Comparison of ENCODE assay signal across 8 cellular contexts in the genomic region with DNA sequence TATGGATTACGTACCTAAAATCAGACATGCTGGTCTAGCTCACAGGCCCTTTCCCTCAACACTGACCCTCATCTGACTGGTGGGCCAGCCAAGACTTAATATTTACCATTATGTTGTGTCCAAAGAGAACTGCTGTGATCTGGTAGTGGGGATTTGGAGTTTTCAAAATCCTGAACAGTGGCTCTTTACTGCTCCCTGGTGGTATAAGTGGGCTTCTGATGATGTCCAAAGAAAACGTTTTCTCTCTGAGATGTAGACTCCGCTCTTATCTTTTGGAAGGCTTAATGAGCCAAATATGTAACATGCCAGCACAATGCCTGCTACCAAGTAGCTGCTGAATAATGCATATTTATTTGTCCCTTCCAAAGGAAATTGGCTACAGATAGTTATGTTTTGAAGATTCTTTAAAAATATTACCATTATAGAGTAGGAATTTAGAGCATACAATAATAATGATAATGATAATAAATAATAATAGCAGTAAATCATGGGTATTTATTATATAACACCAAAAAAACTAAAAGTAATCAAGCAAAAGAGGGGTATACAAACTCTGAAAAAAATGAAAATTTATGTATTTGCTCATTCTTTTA.
DNase-seq lines count a peak whose midpoint lies in the region; ATAC-seq, FAIRE-seq and TF ChIP-seq lines count a peak whose summit lies in the region.

No MANE protein-coding gene starts in this region.

- peak; percentile 38 to 55 for DNase-seq in A549 (ENCODE audit: low read depth in 1 of 2, low spot score in 1 of 2)
- peak; percentile 62 for DNase-seq in GM03348 (ENCODE audit: low spot score)
- peak; percentile 72 for DNase-seq in LHCN-M2 (ENCODE audit: low read depth)
- DNase-seq in SK-N-MC (ENCODE audit: low read depth, low spot score), result peak; percentile 96
- DNase-seq in fibroblast of lung (ENCODE audit: low read depth in 2 of 2), result peak; percentile 73 to 80
- peak; percentile 43 for DNase-seq in non-pigmented ciliary epithelial cell (ENCODE audit: low read depth)
- DNase-seq in activated gamma-delta T cell (lab: John Stamatoyannopoulos, UW), result no peak

- no peak for TF ChIP-seq EP300 in A549 (IDR thresholded peaks at IDR 0.05)

- no peaks in the 10 kb centered on the region for H3K79me2 ChIP-seq in fibroblast of lung (ENCODE audit: control insufficient read depth, insufficient read depth, low read length)

- CTCF ChIA-PET in A549 (lab: Yijun Ruan, JAX), result interaction anchor here (0.6 to 5.1 kb wide), 46 partner anchors 10 to 1119 kb away, joined by 3 to 32 read pairs (median 4); a partner anchor contains a TSS

- no peaks in the 10 kb centered on the region for H4K20me1 ChIP-seq in fibroblast of lung (ENCODE audit: control insufficient read depth, extremely low read depth, insufficient read depth, low read length)

- POLR2A ChIA-PET in A549 (lab: Yijun Ruan, JAX), result no interaction called here

- TF ChIP-seq POLR2A in A549 (IDR thresholded peaks at IDR 0.05; ENCODE audit: low read length), result no peak

- H3K9ac ChIP-seq in SK-N-MC (ENCODE audit: insufficient read length), result peak overlapping the region; percentile 58
- no peak overlapping the region for H3K9ac ChIP-seq in fibroblast of lung (ENCODE audit: insufficient read depth, low read length)

- H3K36me3 ChIP-seq in SK-N-MC (ENCODE audit: insufficient read depth, low read length), result no peaks in the 10 kb centered on the region
- H3K36me3 ChIP-seq in fibroblast of lung (ENCODE audit: control insufficient read depth, insufficient read depth, low read length), result no peaks in the 10 kb centered on the region

- no peaks in the 10 kb centered on the region for H3K9me3 ChIP-seq in A549
- H3K9me3 ChIP-seq in SK-N-MC (ENCODE audit: low read depth, low read length), result no peaks in the 10 kb centered on the region
- no peaks in the 10 kb centered on the region for H3K9me3 ChIP-seq in fibroblast of lung (ENCODE audit: control insufficient read depth, insufficient read depth, low read depth, low read length)

- 43% methylated on average over 3 of the region's 3 CpGs for WGBS in A549 (ENCODE audit: missing lambda C conversion rate)

- peak; percentile 87 for TF ChIP-seq CTCF in A549 (IDR thresholded peaks at IDR 0.05)
- peak; percentile 85 to 88 for TF ChIP-seq CTCF in fibroblast of lung (conservative IDR thresholded peaks at IDR 0.05 in 1 of 2, IDR thresholded peaks at IDR 0.05 in 1 of 2; ENCODE audit: low read depth in 1 of 2, low read length in 2 of 2)

- H3K27ac ChIP-seq in A549 (no peak overlapping the region), SK-N-MC (peak overlapping the region; percentile 95), fibroblast of lung (ENCODE audit: insufficient read depth, low read length) (no peak overlapping the region)

- H3K4me3 ChIP-seq in A549 (no peak overlapping the region), SK-N-MC (no peak overlapping the region), fibroblast of lung (replicated peaks in 1 of 4; ENCODE audit: control extremely low read depth in 1 of 4, insufficient read depth in 1 of 4, low read depth in 3 of 4, low read length in 4 of 4) (peak overlapping the region in 1 of 4 experiments; percentile 33)

- H3K4me2 ChIP-seq in A549, result no peak overlapping the region
- H3K4me2 ChIP-seq in fibroblast of lung (ENCODE audit: extremely low read depth, insufficient read depth, low read length), result peak overlapping the region; percentile 48

- FAIRE-seq in A549 (lab: Jason Lieb, UNC), result peak; percentile 59

- no peaks in the 10 kb centered on the region for H3K27me3 ChIP-seq in fibroblast of lung (ENCODE audit: control insufficient read depth, insufficient read depth, low read length)

- ATAC-seq in A549 (peak in 1 of 2 experiments; percentile 80; a peak in 4 of 6 replicates), HG03025 (IDR thresholded peaks at IDR 0.05; ENCODE audit: low FRiP score, unreplicated experiment) (no peak)

- TF ChIP-seq RAD21 in A549 (conservative IDR thresholded peaks at IDR 0.05 in 1 of 2, IDR thresholded peaks at IDR 0.05 in 1 of 2), result peak; percentile 94 to 95

- no peak overlapping the region for H2AFZ ChIP-seq in fibroblast of lung (ENCODE audit: low read length)

- no peaks in the 10 kb centered on the region for H3K4me1 ChIP-seq in A549
- no peaks in the 10 kb centered on the region for H3K4me1 ChIP-seq in fibroblast of lung (ENCODE audit: control insufficient read depth, extremely low read depth, insufficient read depth, low read length)

TF ChIP-seq in A549, 52 proteins besides CTCF, POLR2A, EP300 and RAD21:
- no peak for TF ChIP-seq ZSCAN20 (CRISPR knock-in tag; IDR thresholded peaks at IDR 0.05)
- peak; percentile 96 for TF ChIP-seq SMC3 (IDR thresholded peaks at IDR 0.05)
